In the genomic region with DNA sequence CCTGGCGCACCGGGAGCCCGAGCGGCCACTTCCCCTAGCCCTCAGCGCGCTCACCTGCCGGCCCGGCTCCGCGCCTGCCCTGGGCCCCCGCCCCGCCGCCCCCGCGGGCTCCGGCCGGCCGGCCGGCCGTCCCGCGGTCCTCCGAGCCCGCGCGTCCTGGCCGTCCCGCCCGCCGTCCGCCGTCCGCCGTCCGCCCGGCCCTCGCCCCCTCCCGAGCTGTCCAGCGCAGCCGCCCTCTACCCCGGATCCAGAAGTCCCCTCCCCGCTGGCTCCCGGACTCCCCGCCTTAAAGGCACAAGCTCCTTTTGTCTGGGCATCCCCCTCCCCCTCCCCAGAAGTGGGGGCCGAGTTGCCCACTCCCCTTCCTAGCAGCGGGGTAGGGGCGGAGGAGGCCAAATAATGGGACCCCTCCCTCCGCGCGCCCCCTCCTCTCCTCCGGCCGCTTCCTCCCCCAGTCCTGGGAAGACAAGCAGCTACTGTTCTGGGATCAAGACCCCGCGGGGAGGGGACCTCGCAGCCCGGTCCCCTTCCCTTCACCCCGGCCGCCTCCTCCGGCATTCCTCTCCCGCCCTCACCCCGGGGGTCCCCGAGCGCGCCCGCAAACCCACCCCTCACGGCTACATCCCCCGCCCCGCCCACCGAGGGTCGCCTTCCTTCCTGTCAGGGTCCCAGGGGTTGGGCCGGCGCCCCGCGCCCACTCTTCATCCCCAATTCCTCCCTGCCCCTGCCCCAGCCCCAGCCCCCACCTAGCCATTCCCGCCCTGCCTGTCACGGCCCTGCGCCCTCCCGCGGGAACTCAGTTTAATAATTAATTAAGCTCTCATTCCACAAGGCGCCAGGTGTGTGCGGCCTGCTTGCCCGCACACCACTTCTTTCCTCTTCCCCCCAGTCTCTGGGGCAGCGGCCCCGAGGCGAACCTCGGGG, we compare ENCODE assay signal across 1 cellular context.
A peak's percentile ranks its signal among the peaks of the same experiment; 100 is the strongest.
TF ChIP-seq lines count a peak whose summit lies in the region.

Gene ADCY6 (minus strand): TSS at position 238 of the 924 bp plus-strand sequence. CDS start 5,655 bp downstream, outside the sequence.

TF ChIP-seq in HepG2, 621 proteins besides CTCF, POLR2A, EP300 and RAD21 (continued from another document and continues in another):
- TF ChIP-seq, protein P1, sequence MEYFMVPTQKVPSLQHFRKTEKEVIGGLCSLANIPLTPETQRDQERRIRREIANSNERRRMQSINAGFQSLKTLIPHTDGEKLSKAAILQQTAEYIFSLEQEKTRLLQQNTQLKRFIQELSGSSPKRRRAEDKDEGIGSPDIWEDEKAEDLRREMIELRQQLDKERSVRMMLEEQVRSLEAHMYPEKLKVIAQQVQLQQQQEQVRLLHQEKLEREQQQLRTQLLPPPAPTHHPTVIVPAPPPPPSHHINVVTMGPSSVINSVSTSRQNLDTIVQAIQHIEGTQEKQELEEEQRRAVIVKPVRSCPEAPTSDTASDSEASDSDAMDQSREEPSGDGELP (IDR thresholded peaks at IDR 0.05; ENCODE audit: borderline replicate concordance, low read depth) = 0 out of 2 replicates have a peak, but pooled peaks have one; percentile 17
- TF ChIP-seq ZNF784 (CRISPR knock-in tag; IDR thresholded peaks at IDR 0.05; ENCODE audit: borderline replicate concordance) (0 out of 2 replicates have a peak, but pooled peaks have one; percentile 35), FOXO1 (CRISPR knock-in tag; IDR thresholded peaks at IDR 0.05) (no peak), GATAD2A (CRISPR knock-in tag; IDR thresholded peaks at IDR 0.05) (no peak), RFX1 (IDR thresholded peaks at IDR 0.05) (no peak), SALL1 (CRISPR knock-in tag; IDR thresholded peaks at IDR 0.05) (no peak), YEATS4 (CRISPR knock-in tag; IDR thresholded peaks at IDR 0.05; ENCODE audit: borderline replicate concordance) (0 out of 2 replicates have a peak, but pooled peaks have one; percentile 48), RBFOX2 (IDR thresholded peaks at IDR 0.05; ENCODE audit: low read depth, low read length) (0 out of 2 replicates have a peak, but pooled peaks have one; percentile 24), FOXP4 (CRISPR knock-in tag; IDR thresholded peaks at IDR 0.05) (no peak), TEAD3 (CRISPR knock-in tag; optimal IDR thresholded peaks at IDR 0.05; ENCODE audit: borderline replicate concordance) (no peak), E2F1 (CRISPR knock-in tag; IDR thresholded peaks at IDR 0.05) (no peak), TSC22D2 (CRISPR knock-in tag; IDR thresholded peaks at IDR 0.05; ENCODE audit: borderline replicate concordance) (no peak), MIER2 (CRISPR knock-in tag; IDR thresholded peaks at IDR 0.05) (no peak), ZNF20 (CRISPR knock-in tag; IDR thresholded peaks at IDR 0.05) (no peak), CBX5 (CRISPR knock-in tag; IDR thresholded peaks at IDR 0.05; ENCODE audit: borderline replicate concordance) (no peak), CEBPB (IDR thresholded peaks at IDR 0.05; ENCODE audit: borderline replicate concordance, low read depth, low read length) (no peak), SIN3A (IDR thresholded peaks at IDR 0.05; ENCODE audit: borderline replicate concordance, low read depth, low read length) (peak; percentile 27; the same call in 1 of the 2 replicates), BHLHE40 (IDR thresholded peaks at IDR 0.05; ENCODE audit: low read length) (no peak), ZSCAN21 (CRISPR knock-in tag; IDR thresholded peaks at IDR 0.05; ENCODE audit: borderline replicate concordance) (no peak), ZNF746 (CRISPR knock-in tag; IDR thresholded peaks at IDR 0.05) (peak; percentile 43; the same call in 1 of the 2 replicates), NFIC (IDR thresholded peaks at IDR 0.05; ENCODE audit: low read length) (no peak), ZNF292 (CRISPR knock-in tag; IDR thresholded peaks at IDR 0.05; ENCODE audit: borderline replicate concordance, low read depth) (no peak), ZNF607 (CRISPR knock-in tag; IDR thresholded peaks at IDR 0.05; ENCODE audit: borderline replicate concordance) (no peak), GABPB1 (CRISPR knock-in tag; IDR thresholded peaks at IDR 0.05) (peak; percentile 88), REPIN1 (CRISPR knock-in tag; IDR thresholded peaks at IDR 0.05; ENCODE audit: borderline replicate concordance, low read depth) (no peak), KDM5B (CRISPR knock-in tag; IDR thresholded peaks at IDR 0.05; ENCODE audit: borderline replicate concordance) (peak; percentile 7; the same call in 1 of the 2 replicates), ZNF879 (CRISPR knock-in tag; IDR thresholded peaks at IDR 0.05) (no peak), HOXA9 (CRISPR knock-in tag; IDR thresholded peaks at IDR 0.05; ENCODE audit: borderline replicate concordance) (no peak), PHB2 (IDR thresholded peaks at IDR 0.05; ENCODE audit: partially characterized antibody) (no peak), ARNTL (CRISPR knock-in tag; IDR thresholded peaks at IDR 0.05) (no peak), CC2D1A (CRISPR knock-in tag; IDR thresholded peaks at IDR 0.05) (no peak), ZNF883 (CRISPR knock-in tag; IDR thresholded peaks at IDR 0.05; ENCODE audit: not compliant biosample characterization) (no peak), ZNF800 (CRISPR knock-in tag; IDR thresholded peaks at IDR 0.05) (no peak), SRSF1 (optimal IDR thresholded peaks at IDR 0.05; ENCODE audit: low read depth, low read length) (peak; percentile 54), FIP1L1 (IDR thresholded peaks at IDR 0.05; ENCODE audit: borderline replicate concordance, insufficient read depth, low read depth, low read length) (no peak), NR3C1 (CRISPR knock-in tag; IDR thresholded peaks at IDR 0.05) (no peak), ARNT (IDR thresholded peaks at IDR 0.05) (no peak), ZNF235 (CRISPR knock-in tag; IDR thresholded peaks at IDR 0.05; ENCODE audit: borderline replicate concordance) (no peak)
- TF ChIP-seq, protein P2, sequence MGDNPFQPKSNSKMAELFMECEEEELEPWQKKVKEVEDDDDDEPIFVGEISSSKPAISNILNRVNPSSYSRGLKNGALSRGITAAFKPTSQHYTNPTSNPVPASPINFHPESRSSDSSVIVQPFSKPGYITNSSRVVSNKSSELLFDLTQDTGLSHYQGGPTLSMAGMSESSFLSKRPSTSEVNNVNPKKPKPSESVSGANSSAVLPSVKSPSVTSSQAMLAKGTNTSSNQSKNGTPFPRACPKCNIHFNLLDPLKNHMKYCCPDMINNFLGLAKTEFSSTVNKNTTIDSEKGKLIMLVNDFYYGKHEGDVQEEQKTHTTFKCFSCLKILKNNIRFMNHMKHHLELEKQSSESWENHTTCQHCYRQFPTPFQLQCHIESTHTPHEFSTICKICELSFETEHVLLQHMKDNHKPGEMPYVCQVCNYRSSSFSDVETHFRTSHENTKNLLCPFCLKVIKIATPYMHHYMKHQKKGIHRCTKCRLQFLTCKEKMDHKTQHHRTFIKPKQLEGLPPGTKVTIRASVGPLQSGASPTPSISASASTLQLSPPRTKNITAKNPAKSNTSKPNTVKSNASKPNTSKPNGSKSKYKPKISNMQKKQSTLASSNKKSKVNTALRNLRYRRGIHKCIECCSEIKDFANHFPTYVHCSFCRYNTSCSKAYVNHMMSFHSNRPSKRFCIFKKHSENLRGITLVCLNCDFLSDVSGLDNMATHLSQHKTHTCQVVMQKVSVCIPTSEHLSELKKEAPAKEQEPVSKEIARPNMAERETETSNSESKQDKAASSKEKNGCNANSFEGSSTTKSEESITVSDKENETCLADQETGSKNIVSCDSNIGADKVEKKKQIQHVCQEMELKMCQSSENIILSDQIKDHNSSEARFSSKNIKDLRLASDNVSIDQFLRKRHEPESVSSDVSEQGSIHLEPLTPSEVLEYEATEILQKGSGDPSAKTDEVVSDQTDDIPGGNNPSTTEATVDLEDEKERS (CRISPR knock-in tag; IDR thresholded peaks at IDR 0.05) = no peak
- TF ChIP-seq, protein P3, sequence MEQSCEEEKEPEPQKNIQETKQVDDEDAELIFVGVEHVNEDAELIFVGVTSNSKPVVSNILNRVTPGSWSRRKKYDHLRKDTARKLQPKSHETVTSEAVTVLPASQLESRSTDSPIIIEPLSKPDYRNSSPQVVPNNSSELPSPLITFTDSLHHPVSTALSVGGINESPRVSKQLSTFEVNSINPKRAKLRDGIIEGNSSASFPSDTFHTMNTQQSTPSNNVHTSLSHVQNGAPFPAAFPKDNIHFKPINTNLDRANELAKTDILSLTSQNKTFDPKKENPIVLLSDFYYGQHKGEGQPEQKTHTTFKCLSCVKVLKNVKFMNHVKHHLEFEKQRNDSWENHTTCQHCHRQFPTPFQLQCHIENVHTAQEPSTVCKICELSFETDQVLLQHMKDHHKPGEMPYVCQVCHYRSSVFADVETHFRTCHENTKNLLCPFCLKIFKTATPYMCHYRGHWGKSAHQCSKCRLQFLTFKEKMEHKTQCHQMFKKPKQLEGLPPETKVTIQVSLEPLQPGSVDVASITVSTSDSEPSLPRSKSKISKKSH (CRISPR knock-in tag; IDR thresholded peaks at IDR 0.05; ENCODE audit: borderline replicate concordance) = no peak
- TF ChIP-seq, protein P4, sequence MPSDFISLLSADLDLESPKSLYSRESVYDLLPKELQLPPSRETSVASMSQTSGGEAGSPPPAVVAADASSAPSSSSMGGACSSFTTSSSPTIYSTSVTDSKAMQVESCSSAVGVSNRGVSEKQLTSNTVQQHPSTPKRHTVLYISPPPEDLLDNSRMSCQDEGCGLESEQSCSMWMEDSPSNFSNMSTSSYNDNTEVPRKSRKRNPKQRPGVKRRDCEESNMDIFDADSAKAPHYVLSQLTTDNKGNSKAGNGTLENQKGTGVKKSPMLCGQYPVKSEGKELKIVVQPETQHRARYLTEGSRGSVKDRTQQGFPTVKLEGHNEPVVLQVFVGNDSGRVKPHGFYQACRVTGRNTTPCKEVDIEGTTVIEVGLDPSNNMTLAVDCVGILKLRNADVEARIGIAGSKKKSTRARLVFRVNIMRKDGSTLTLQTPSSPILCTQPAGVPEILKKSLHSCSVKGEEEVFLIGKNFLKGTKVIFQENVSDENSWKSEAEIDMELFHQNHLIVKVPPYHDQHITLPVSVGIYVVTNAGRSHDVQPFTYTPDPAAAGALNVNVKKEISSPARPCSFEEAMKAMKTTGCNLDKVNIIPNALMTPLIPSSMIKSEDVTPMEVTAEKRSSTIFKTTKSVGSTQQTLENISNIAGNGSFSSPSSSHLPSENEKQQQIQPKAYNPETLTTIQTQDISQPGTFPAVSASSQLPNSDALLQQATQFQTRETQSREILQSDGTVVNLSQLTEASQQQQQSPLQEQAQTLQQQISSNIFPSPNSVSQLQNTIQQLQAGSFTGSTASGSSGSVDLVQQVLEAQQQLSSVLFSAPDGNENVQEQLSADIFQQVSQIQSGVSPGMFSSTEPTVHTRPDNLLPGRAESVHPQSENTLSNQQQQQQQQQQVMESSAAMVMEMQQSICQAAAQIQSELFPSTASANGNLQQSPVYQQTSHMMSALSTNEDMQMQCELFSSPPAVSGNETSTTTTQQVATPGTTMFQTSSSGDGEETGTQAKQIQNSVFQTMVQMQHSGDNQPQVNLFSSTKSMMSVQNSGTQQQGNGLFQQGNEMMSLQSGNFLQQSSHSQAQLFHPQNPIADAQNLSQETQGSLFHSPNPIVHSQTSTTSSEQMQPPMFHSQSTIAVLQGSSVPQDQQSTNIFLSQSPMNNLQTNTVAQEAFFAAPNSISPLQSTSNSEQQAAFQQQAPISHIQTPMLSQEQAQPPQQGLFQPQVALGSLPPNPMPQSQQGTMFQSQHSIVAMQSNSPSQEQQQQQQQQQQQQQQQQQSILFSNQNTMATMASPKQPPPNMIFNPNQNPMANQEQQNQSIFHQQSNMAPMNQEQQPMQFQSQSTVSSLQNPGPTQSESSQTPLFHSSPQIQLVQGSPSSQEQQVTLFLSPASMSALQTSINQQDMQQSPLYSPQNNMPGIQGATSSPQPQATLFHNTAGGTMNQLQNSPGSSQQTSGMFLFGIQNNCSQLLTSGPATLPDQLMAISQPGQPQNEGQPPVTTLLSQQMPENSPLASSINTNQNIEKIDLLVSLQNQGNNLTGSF (CRISPR knock-in tag; IDR thresholded peaks at IDR 0.05) = no peak
